Comparison of ENCODE assay signal across 22 cellular contexts in genomic region chr1:211638246-211638645, GRCh38. TPM values are rescaled to one million over a fixed set of nuclear protein-coding genes. Genes with fewer than 3 reads are reported as not detected.
DNase-seq lines count a peak whose midpoint lies in the region; ATAC-seq, FAIRE-seq and TF ChIP-seq lines count a peak whose summit lies in the region.
"Had no signal": no experiment of that assay in that cellular context is flagged by ENCODE, and none has a peak within 500 bp of the region (broad histone marks: within the 10 kb centered on the region; RNA-seq: fewer than 3 reads in every experiment).

No MANE protein-coding gene starts in this region.

- H3K27me3 ChIP-seq in ACC112 (ENCODE audit: insufficient read depth, low read length) = no peaks in the 10 kb centered on the region

- peaks cover 10% of the 10 kb centered on the region for H3K27me3 Mint-ChIP-seq in activated CD8-positive, alpha-beta memory T cell treated with anti-CD3 and anti-CD28 coated beads, Interleukin-2, amount 10 ng/mL, durations not matched to agents 7 days and 5 days
- H3K27me3 Mint-ChIP-seq: IgD-negative memory B cell had no signal

- no peak for TF ChIP-seq CTCF in coronary artery (IDR thresholded peaks at IDR 0.05)

- no peaks in the 10 kb centered on the region for H3K9me3 Mint-ChIP-seq in activated CD8-positive, alpha-beta memory T cell treated with anti-CD3 and anti-CD28 coated beads, Interleukin-2, amount 10 ng/mL, durations not matched to agents 7 days and 5 days (ENCODE audit: low read depth)
- H3K9me3 Mint-ChIP-seq: CD4-positive, alpha-beta memory T cell; GM23338 had no signal

- H2AFZ ChIP-seq in ACC112 (ENCODE audit: low read length, unreplicated experiment) = no peak overlapping the region

- no peaks in the 10 kb centered on the region for H3K36me3 Mint-ChIP-seq in activated CD8-positive, alpha-beta memory T cell treated with anti-CD3 and anti-CD28 coated beads, Interleukin-2, amount 10 ng/mL, durations not matched to agents 7 days and 5 days
- H3K36me3 Mint-ChIP-seq: CD4-positive, alpha-beta memory T cell; IgD-negative memory B cell had no signal

- CTCF ChIA-PET in activated CD8-positive, alpha-beta memory T cell treated with anti-CD3 and anti-CD28 coated beads, Interleukin-2, amount 10 ng/mL, durations not matched to agents 7 days and 5 days (lab: Charles Lee) = interaction anchor here (1.4 kb wide), 1 partner anchor 10 kb away, joined by 4 read pairs; no protein-coding TSS in a partner anchor

- no peak for TF ChIP-seq POLR2A in GM12891 (IDR thresholded peaks at IDR 0.05; ENCODE audit: low read depth, low read length)

- H3K36me3 ChIP-seq in ACC112 (ENCODE audit: insufficient read depth, low read length) = no peaks in the 10 kb centered on the region
- H3K36me3 ChIP-seq: BLaER1 treated with 17β-estradiol and CSF1 and Interleukin-3, amounts not matched to agents 10 nM and 100 nM had no signal

- no peak for ATAC-seq in activated CD8-positive, alpha-beta memory T cell treated with anti-CD3 and anti-CD28 coated beads, Interleukin-2, amount 10 ng/mL, durations not matched to agents 7 days and 5 days
- ATAC-seq: GM23338 had no signal

- intact Hi-C loops in posterior vena cava (cut with DNase I) = no loop called here

- H3K27ac ChIP-seq in ACC112 (ENCODE audit: low read depth, low read length) = peak overlapping the region; percentile 97
- no peak overlapping the region for H3K27ac ChIP-seq in coronary artery
- H3K27ac ChIP-seq: 22Rv1; BLaER1 treated with 17β-estradiol and CSF1 and Interleukin-3, amounts not matched to agents 10 nM and 100 nM had no signal

- FAIRE-seq in GM12891 (lab: Jason Lieb, UNC) = no peak
- FAIRE-seq: GM12892, GM18507 had no signal

- H3K27ac Mint-ChIP-seq in activated CD8-positive, alpha-beta memory T cell treated with anti-CD3 and anti-CD28 coated beads, Interleukin-2, amount 10 ng/mL, durations not matched to agents 7 days and 5 days = no peak overlapping the region
- H3K27ac Mint-ChIP-seq: CD4-positive, alpha-beta memory T cell; GM23338; IgD-negative memory B cell had no signal

- H3K4me3 Mint-ChIP-seq in activated CD8-positive, alpha-beta memory T cell treated with anti-CD3 and anti-CD28 coated beads, Interleukin-2, amount 10 ng/mL, durations not matched to agents 7 days and 5 days = no peak overlapping the region
- H3K4me3 Mint-ChIP-seq: CD4-positive, alpha-beta memory T cell; GM23338; IgD-negative memory B cell had no signal

- H3K4me3 ChIP-seq in ACC112 (ENCODE audit: low read depth, low read length) (no peak overlapping the region), coronary artery (no peak overlapping the region)
- H3K4me3 ChIP-seq: BLaER1 treated with 17β-estradiol and CSF1 and Interleukin-3, amounts not matched to agents 10 nM and 100 nM; GM23338 had no signal

- peaks cover 9% of the 10 kb centered on the region for H3K79me2 ChIP-seq in ACC112 (ENCODE audit: control insufficient read depth, insufficient read depth, low read length, unreplicated experiment)

- H3K4me1 Mint-ChIP-seq in activated CD8-positive, alpha-beta memory T cell treated with anti-CD3 and anti-CD28 coated beads, Interleukin-2, amount 10 ng/mL, durations not matched to agents 7 days and 5 days = peaks cover 4% of the 10 kb centered on the region
- H3K4me1 Mint-ChIP-seq: IgD-negative memory B cell had no signal

- peaks cover 47% of the 10 kb centered on the region for H3K4me1 ChIP-seq in ACC112 (ENCODE audit: control insufficient read depth, insufficient read depth, low read length, unreplicated experiment)

- peak; percentile 13 for DNase-seq in activated CD8-positive, alpha-beta memory T cell treated with anti-CD3 and anti-CD28 coated beads, Interleukin-2, amount 50 U/mL, for 48 hours
- DNase-seq in activated CD8-positive, alpha-beta memory T cell treated with anti-CD3 and anti-CD28 coated beads, Interleukin-2, amount 10 ng/mL, durations not matched to agents 7 days and 5 days = no peak
- peak; percentile 53 for DNase-seq in coronary artery (ENCODE audit: low spot score)
- DNase-seq in posterior vena cava (ENCODE audit: low spot score) = peak; percentile 8
- no peak for DNase-seq in NCI-H1694 (lab: John Stamatoyannopoulos, UW)
- no peak for DNase-seq in HuH-7 (ENCODE audit: low spot score)
- no peak for DNase-seq in GM12891 (ENCODE audit: insufficient read length, low spot score)
- DNase-seq: CD4-positive, alpha-beta memory T cell; MV-4-11; NCI-H1105 treated with DMSO at 0.1 percent for 48 hours; NCI-H2081; NCI-H2171; NCI-H524 treated with DMSO at 0.1 percent for 48 hours; NCI-H82; SHP77 had no signal

TF ChIP-seq in GM12891, 5 proteins besides CTCF, POLR2A, EP300 and RAD21:
- TF ChIP-seq POU2F2 (IDR thresholded peaks at IDR 0.05; ENCODE audit: low read depth, low read length) = no peak
- TF ChIP-seq SPI1 (IDR thresholded peaks at IDR 0.05; ENCODE audit: low read depth, low read length) = no peak
- no peak for TF ChIP-seq TAF1 (IDR thresholded peaks at IDR 0.05; ENCODE audit: low read depth, low read length)
- no peak for TF ChIP-seq POLR2AphosphoS5 (IDR thresholded peaks at IDR 0.05; ENCODE audit: low read depth, low read length)
- TF ChIP-seq PAX5 (IDR thresholded peaks at IDR 0.05; ENCODE audit: insufficient read depth, low read length, severe bottlenecking) = no peak
TF ChIP-seq in GM12891: peak in this region for 0.

RNA-seq across cellular contexts. Expression of gene NEK2, which starts 37.2 kb away (rescaled TPM):
- 10 to 100 TPM; 42.5 to 48.4 TPM for total RNA-seq in activated CD8-positive, alpha-beta memory T cell treated with anti-CD3 and anti-CD28 coated beads, Interleukin-2, amount 10 ng/mL, durations not matched to agents 7 days and 5 days
- not detected for total RNA-seq in posterior vena cava
- polyA plus RNA-seq in GM12891 (2012; ENCODE audit: low read depth, missing spikeins) = 16.6 TPM
- total RNA-seq: CD4-positive, alpha-beta memory T cell had no signal
- polyA plus RNA-seq: CD4-positive, alpha-beta memory T cell; IgD-negative memory B cell had no signal

RNA-seq across cellular contexts. Expression of gene SLC30A1, which starts 59.3 kb away (rescaled TPM):
- total RNA-seq in activated CD8-positive, alpha-beta memory T cell treated with anti-CD3 and anti-CD28 coated beads, Interleukin-2, amount 10 ng/mL, durations not matched to agents 7 days and 5 days = 1 to 10 TPM; 7.9 to 9.3 TPM
- total RNA-seq in posterior vena cava = 10 to 100 TPM; 20.7 to 25.8 TPM
- polyA plus RNA-seq in GM12891 (2012; ENCODE audit: low read depth, missing spikeins) = 6.1 TPM

Comparison
In these comparisons a context has a peak if more than half of its experiments do, and no peak if none do; other contexts are left out.
1. DNase-seq: peak in activated CD8-positive, alpha-beta memory T cell treated with anti-CD3 and anti-CD28 coated beads, Interleukin-2, amount 50 U/mL, for 48 hours (single experiment), coronary artery (single experiment) and posterior vena cava (single experiment); none in activated CD8-positive, alpha-beta memory T cell treated with anti-CD3 and anti-CD28 coated beads, Interleukin-2, amount 10 ng/mL, durations not matched to agents 7 days and 5 days (single experiment), NCI-H1694 (single experiment), HuH-7 (single experiment) and GM12891 (single experiment).
2. RNA of gene NEK2, which starts 37.2 kb away (total RNA-seq): 42.5 to 48.4 TPM in activated CD8-positive, alpha-beta memory T cell treated with anti-CD3 and anti-CD28 coated beads, Interleukin-2, amount 10 ng/mL, durations not matched to agents 7 days and 5 days; not detected in posterior vena cava; every median in the first group is over 10 times any median in the second.